In genomic region chr5:172110921-172111873, GRCh38 we compare ENCODE assay signal across 8 cellular contexts.
A peak's percentile ranks its signal among the peaks of the same experiment; 100 is the strongest.
DNase-seq lines count a peak whose midpoint lies in the region; ATAC-seq and TF ChIP-seq lines count a peak whose summit lies in the region.

No MANE protein-coding gene starts in this region.

- peak; percentile 82 for ATAC-seq in GM21737 (IDR thresholded peaks at IDR 0.05; ENCODE audit: unreplicated experiment)
- peak; percentile 91 to 94 for ATAC-seq in naive B cell (ENCODE audit: low read depth in 2 of 2)

- WGBS in suprapubic skin, result 17% methylated on average over 13 of the region's 17 CpGs

- H3K36me3 ChIP-seq in suprapubic skin, result no peaks in the 10 kb centered on the region

- H3K9me3 Mint-ChIP-seq in chondrocyte (ENCODE audit: low read depth), result no peaks in the 10 kb centered on the region
- H3K9me3 Mint-ChIP-seq in naive B cell, result peaks cover 0 to 4% (median 0%) of the 10 kb centered on the region in 7 donors

- no peak for TF ChIP-seq POLR2A in suprapubic skin (IDR thresholded peaks at IDR 0.05)

- peaks cover 38% of the 10 kb centered on the region for H3K4me1 ChIP-seq in suprapubic skin

- H3K4me3 Mint-ChIP-seq in chondrocyte (ENCODE audit: unreplicated experiment) (peak overlapping the region; percentile 35), naive B cell (peak overlapping the region; percentile 76 to 91 (median 82))

- H3K27ac ChIP-seq in suprapubic skin, result no peak overlapping the region

- H3K27me3 ChIP-seq in suprapubic skin, result no peaks in the 10 kb centered on the region

- H3K4me1 Mint-ChIP-seq in chondrocyte (ENCODE audit: low read depth) (peaks cover 77% of the 10 kb centered on the region), naive B cell (peaks cover 49 to 74% (median 68%) of the 10 kb centered on the region in 3 donors)

- TF ChIP-seq EP300 in suprapubic skin (IDR thresholded peaks at IDR 0.05), result no peak

- H3K27ac Mint-ChIP-seq in chondrocyte (ENCODE audit: unreplicated experiment), result peak overlapping the region; percentile 94
- H3K27ac Mint-ChIP-seq in naive B cell, result peak overlapping the region; percentile 95 to 99 (median 96)

- H3K27me3 Mint-ChIP-seq in chondrocyte (ENCODE audit: low read depth) (no peaks in the 10 kb centered on the region), naive B cell (no peaks in the 10 kb centered on the region)

- H3K9me3 ChIP-seq in suprapubic skin, result no peaks in the 10 kb centered on the region

- no peak for TF ChIP-seq CTCF in chondrocyte (IDR thresholded peaks at IDR 0.05)
- no peak for TF ChIP-seq CTCF in suprapubic skin (IDR thresholded peaks at IDR 0.05)

- H3K4me3 ChIP-seq in suprapubic skin, result peak overlapping the region; percentile 7

- DNase-seq in ELF-1 (ENCODE audit: low read depth, low spot score), result peak; percentile 63
- DNase-seq in Kasumi-1 (lab: John Stamatoyannopoulos, UW), result peak; percentile 92 to 96
- DNase-seq in activated CD4-positive, CD25-positive, alpha-beta regulatory T cell treated with anti-CD3 and anti-CD28 coated beads, Interleukin-2, amount 50 U/mL, for 72 hours, result peak; percentile 79
- peak; percentile 60 for DNase-seq in chondrocyte (ENCODE audit: low spot score)
- peak; percentile 94 for DNase-seq in naive B cell
- DNase-seq in suprapubic skin (ENCODE audit: low spot score in 2 of 2), result no peak
- no peak for DNase-seq in NCI-H446 treated with DMSO at 0.1 percent for 48 hours (lab: John Stamatoyannopoulos, UW)

- H3K36me3 Mint-ChIP-seq in chondrocyte (ENCODE audit: low read depth) (peaks cover 12% of the 10 kb centered on the region), naive B cell (peaks cover 6 to 8% of the 10 kb centered on the region in 2 donors)

Comparison
In these comparisons a context has a peak if more than half of its experiments do, and no peak if none do; other contexts are left out.
1. DNase-seq: peak in ELF-1 (single experiment), Kasumi-1 (2 of 2), activated CD4-positive, CD25-positive, alpha-beta regulatory T cell treated with anti-CD3 and anti-CD28 coated beads, Interleukin-2, amount 50 U/mL, for 72 hours (single experiment), chondrocyte (single experiment) and naive B cell (single experiment); none in suprapubic skin (0 of 2) and NCI-H446 treated with DMSO at 0.1 percent for 48 hours (single experiment).